ENCODE assay signal across 14 cellular contexts in the genomic region with DNA sequence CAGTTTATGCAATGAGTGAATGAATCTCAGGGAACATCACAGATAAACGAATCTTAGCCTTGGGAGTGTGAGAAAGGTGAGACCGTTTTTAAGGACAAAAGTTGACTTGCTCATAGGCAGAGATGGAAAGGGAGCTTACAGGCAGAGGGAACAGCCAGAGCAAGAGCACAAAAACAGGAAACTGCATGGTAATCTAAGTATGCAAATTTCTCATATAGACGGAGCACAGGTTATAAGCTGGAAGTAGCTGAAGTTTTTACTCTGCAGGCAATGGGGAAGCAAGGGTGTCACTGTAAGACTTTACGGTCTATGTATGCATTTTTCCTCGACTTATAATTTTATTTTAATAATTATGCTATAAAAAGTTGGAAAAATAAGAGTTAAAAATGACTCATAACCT. TPM values are rescaled to one million over a fixed set of nuclear protein-coding genes. Genes with fewer than 3 reads are reported as not detected.
DNase-seq lines count a peak whose midpoint lies in the region; ATAC-seq and TF ChIP-seq lines count a peak whose summit lies in the region.
"Had no signal": no experiment of that assay in that cellular context is flagged by ENCODE, and none has a peak within 500 bp of the region (broad histone marks: within the 10 kb centered on the region; RNA-seq: fewer than 3 reads in every experiment).

No MANE protein-coding gene starts in this region.

- CTCF ChIA-PET in CD4-positive, alpha-beta memory T cell (lab: Charles Lee; ENCODE audit: partially characterized antibody) = no interaction called here
- CTCF ChIA-PET in WTC11 (lab: Charles Lee) = no interaction called here

- POLR2A ChIA-PET in CD4-positive, alpha-beta memory T cell (lab: Charles Lee; ENCODE audit: partially characterized antibody) = no interaction called here
- POLR2A ChIA-PET in WTC11 (lab: Charles Lee) = no interaction called here

- ATAC-seq in GM18868 (IDR thresholded peaks at IDR 0.05; ENCODE audit: unreplicated experiment) (peak; percentile 44), HG03097 (IDR thresholded peaks at IDR 0.05; ENCODE audit: low FRiP score, unreplicated experiment) (peak; percentile 45), WTC11 (peak; percentile 48; the same call in 1 of the 2 replicates)

- H3K9me3 Mint-ChIP-seq in CD4-positive, alpha-beta memory T cell = no peaks in the 10 kb centered on the region
- no peaks in the 10 kb centered on the region for H3K9me3 Mint-ChIP-seq in WTC11
- H3K9me3 Mint-ChIP-seq: activated naive CD8-positive, alpha-beta T cell treated with anti-CD3 and anti-CD28 coated beads, Interleukin-2, amount 10 ng/mL, durations not matched to agents 7 days and 5 days; nephron had no signal

- peaks cover 9 to 19% (median 11%) of the 10 kb centered on the region in 4 donors for H3K4me1 Mint-ChIP-seq in CD4-positive, alpha-beta memory T cell
- H3K4me1 Mint-ChIP-seq in WTC11 = peaks cover 4% of the 10 kb centered on the region
- H3K4me1 Mint-ChIP-seq: nephron had no signal

- H3K4me3 Mint-ChIP-seq in CD4-positive, alpha-beta memory T cell = peak overlapping the region in 2 of 8 donors; percentile 51 to 56
- H3K4me3 Mint-ChIP-seq in WTC11 = no peak overlapping the region
- H3K4me3 Mint-ChIP-seq: activated naive CD8-positive, alpha-beta T cell treated with anti-CD3 and anti-CD28 coated beads, Interleukin-2, amount 10 ng/mL, durations not matched to agents 7 days and 5 days; nephron had no signal

- no peak for TF ChIP-seq CTCF in WTC11 (IDR thresholded peaks at IDR 0.05)

- no peaks in the 10 kb centered on the region for H3K27me3 ChIP-seq in CD4-positive, alpha-beta memory T cell (ENCODE audit: insufficient read depth, low read length)
- H3K27me3 ChIP-seq: sigmoid colon had no signal

- no peaks in the 10 kb centered on the region for H3K27me3 Mint-ChIP-seq in CD4-positive, alpha-beta memory T cell
- H3K27me3 Mint-ChIP-seq in WTC11 (ENCODE audit: low read depth) = no peaks in the 10 kb centered on the region
- H3K27me3 Mint-ChIP-seq: activated naive CD8-positive, alpha-beta T cell treated with anti-CD3 and anti-CD28 coated beads, Interleukin-2, amount 10 ng/mL, durations not matched to agents 7 days and 5 days had no signal

- H3K27ac Mint-ChIP-seq in CD4-positive, alpha-beta memory T cell = peak overlapping the region in 6 of 7 donors; percentile 3 to 86 (median 58)
- H3K27ac Mint-ChIP-seq in WTC11 = peak overlapping the region; percentile 88
- H3K27ac Mint-ChIP-seq: activated naive CD8-positive, alpha-beta T cell treated with anti-CD3 and anti-CD28 coated beads, Interleukin-2, amount 10 ng/mL, durations not matched to agents 7 days and 5 days; nephron had no signal

- intact Hi-C loops in CD4-positive, alpha-beta memory T cell (cut with micrococcal nuclease) = no loop called here

- no peak overlapping the region for H3K27ac ChIP-seq in CD4-positive, alpha-beta memory T cell (ENCODE audit: low read depth, low read length)
- H3K27ac ChIP-seq: sigmoid colon had no signal

- DNase-seq in CD4-positive, alpha-beta memory T cell = no peak
- DNase-seq in WTC11 (ENCODE audit: low spot score) = no peak
- DNase-seq in SK-N-DZ (ENCODE audit: low spot score) = no peak
- DNase-seq in activated effector memory CD4-positive, alpha-beta T cell treated with anti-CD3 and anti-CD28 coated beads, Interleukin-2, amount 50 U/mL, for 16 hours = no peak
- no peak for DNase-seq in NCI-H2171 (lab: John Stamatoyannopoulos, UW)
- no peak for DNase-seq in COR-L47 (lab: John Stamatoyannopoulos, UW)
- DNase-seq: activated naive CD8-positive, alpha-beta T cell treated with anti-CD3 and anti-CD28 coated beads, Interleukin-2, amount 10 ng/mL, durations not matched to agents 7 days and 5 days; GOT3; NCI-H510A treated with DMSO at 0.1 percent for 48 hours; sigmoid colon; T1000 had no signal

- H3K36me3 ChIP-seq in CD4-positive, alpha-beta memory T cell (ENCODE audit: insufficient read depth, low read length) = peaks cover 41% of the 10 kb centered on the region

- peaks cover 40 to 62% of the 10 kb centered on the region in 2 donors for H3K36me3 Mint-ChIP-seq in CD4-positive, alpha-beta memory T cell
- H3K36me3 Mint-ChIP-seq in WTC11 = peaks cover 8% of the 10 kb centered on the region

- H3K9me3 ChIP-seq in CD4-positive, alpha-beta memory T cell (ENCODE audit: control insufficient read depth in 1 of 2, low read length in 2 of 2) = no peaks in the 10 kb centered on the region
- H3K9me3 ChIP-seq: sigmoid colon had no signal

- H3K4me1 ChIP-seq in CD4-positive, alpha-beta memory T cell (ENCODE audit: insufficient read depth, low read length) = peaks cover 8% of the 10 kb centered on the region
- H3K4me1 ChIP-seq: sigmoid colon had no signal

- no peak overlapping the region for H3K4me3 ChIP-seq in CD4-positive, alpha-beta memory T cell (ENCODE audit: low read length in 2 of 2)
- H3K4me3 ChIP-seq: sigmoid colon had no signal

TF ChIP-seq in WTC11, 78 proteins besides CTCF, POLR2A, EP300 and RAD21 (continues in another document):
- TF ChIP-seq IRF2 (CRISPR knock-in tag; IDR thresholded peaks at IDR 0.05; ENCODE audit: borderline replicate concordance, low read depth) = no peak
- no peak for TF ChIP-seq CREM (CRISPR knock-in tag; IDR thresholded peaks at IDR 0.05)
- TF ChIP-seq, protein P1, sequence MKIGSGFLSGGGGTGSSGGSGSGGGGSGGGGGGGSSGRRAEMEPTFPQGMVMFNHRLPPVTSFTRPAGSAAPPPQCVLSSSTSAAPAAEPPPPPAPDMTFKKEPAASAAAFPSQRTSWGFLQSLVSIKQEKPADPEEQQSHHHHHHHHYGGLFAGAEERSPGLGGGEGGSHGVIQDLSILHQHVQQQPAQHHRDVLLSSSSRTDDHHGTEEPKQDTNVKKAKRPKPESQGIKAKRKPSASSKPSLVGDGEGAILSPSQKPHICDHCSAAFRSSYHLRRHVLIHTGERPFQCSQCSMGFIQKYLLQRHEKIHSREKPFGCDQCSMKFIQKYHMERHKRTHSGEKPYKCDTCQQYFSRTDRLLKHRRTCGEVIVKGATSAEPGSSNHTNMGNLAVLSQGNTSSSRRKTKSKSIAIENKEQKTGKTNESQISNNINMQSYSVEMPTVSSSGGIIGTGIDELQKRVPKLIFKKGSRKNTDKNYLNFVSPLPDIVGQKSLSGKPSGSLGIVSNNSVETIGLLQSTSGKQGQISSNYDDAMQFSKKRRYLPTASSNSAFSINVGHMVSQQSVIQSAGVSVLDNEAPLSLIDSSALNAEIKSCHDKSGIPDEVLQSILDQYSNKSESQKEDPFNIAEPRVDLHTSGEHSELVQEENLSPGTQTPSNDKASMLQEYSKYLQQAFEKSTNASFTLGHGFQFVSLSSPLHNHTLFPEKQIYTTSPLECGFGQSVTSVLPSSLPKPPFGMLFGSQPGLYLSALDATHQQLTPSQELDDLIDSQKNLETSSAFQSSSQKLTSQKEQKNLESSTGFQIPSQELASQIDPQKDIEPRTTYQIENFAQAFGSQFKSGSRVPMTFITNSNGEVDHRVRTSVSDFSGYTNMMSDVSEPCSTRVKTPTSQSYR (CRISPR knock-in tag; IDR thresholded peaks at IDR 0.05) = no peak
- TF ChIP-seq TP53 (CRISPR knock-in tag; IDR thresholded peaks at IDR 0.05) = no peak
- TF ChIP-seq STAT6 (CRISPR knock-in tag; conservative IDR thresholded peaks at IDR 0.05; ENCODE audit: low read depth) = no peak

RNA-seq across cellular contexts. Expression of gene STRN, which starts 44.8 kb away (rescaled TPM):
- 10 to 100 TPM; 29.0 to 33.4 TPM for total RNA-seq in CD4-positive, alpha-beta memory T cell
- polyA plus RNA-seq in CD4-positive, alpha-beta memory T cell = 10 to 100 TPM in 1 of 2 donors, 1 to 10 TPM in 1; 6.7 to 10.2 TPM
- total RNA-seq in WTC11 (2021) = 31.1 to 34.7 TPM (median 31.3 TPM) in 3 replicates
- 6.0 and 6.7 TPM in 2 replicates for polyA plus RNA-seq in SK-N-DZ (2014; cell fraction: cytosol; rRNA removed)
- 4.6 TPM in 2 replicates for polyA plus RNA-seq in SK-N-DZ (2014; cell fraction: nucleus; rRNA removed)
